Comparison of ENCODE assay signal across 8 cellular contexts in the genomic region with DNA sequence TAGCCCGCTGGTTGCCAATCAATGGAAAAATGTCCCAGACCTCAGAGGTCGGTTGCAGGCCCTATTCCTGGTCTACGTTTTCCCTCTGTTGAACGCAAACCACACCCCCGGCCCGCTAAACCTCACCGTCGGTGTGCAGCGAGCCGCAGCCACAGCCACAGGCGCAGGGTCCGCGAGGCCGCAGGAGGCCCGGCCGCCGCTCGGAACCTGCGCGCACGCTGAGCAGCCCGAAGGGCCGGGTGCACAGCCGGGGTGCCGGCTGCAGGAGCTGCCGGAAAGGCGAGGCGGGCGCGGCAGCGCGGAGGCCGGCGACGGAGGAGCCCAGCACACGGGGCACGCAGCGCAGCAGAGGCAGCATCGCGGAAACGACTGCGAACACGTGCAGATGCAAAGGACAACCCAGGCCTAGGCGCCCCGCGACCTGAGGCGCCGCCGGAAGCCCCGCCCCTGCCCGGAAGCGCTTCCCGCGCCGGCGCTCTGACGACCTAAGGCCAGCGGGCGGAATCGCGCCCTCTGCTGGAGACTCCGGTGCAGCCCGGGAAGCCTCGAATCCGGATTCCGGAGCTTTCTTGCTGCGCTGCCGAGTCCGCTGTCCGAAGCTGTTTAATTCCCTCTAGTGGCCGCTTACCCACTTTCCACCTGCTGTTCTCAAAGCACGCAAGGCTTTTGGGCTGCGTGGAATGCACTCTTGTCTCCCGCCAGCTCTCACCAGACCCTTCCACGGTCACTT. TPM values are rescaled to one million over a fixed set of nuclear protein-coding genes. Genes with fewer than 3 reads are reported as not detected.
DNase-seq lines count a peak whose midpoint lies in the region; ATAC-seq and TF ChIP-seq lines count a peak whose summit lies in the region.

A gene with protein sequence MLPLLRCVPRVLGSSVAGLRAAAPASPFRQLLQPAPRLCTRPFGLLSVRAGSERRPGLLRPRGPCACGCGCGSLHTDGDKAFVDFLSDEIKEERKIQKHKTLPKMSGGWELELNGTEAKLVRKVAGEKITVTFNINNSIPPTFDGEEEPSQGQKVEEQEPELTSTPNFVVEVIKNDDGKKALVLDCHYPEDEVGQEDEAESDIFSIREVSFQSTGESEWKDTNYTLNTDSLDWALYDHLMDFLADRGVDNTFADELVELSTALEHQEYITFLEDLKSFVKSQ (minus strand): TSS at position 440 of the 730 bp plus-strand sequence. CDS start 82 bp downstream, at position 358.

- CTCF ChIA-PET in AG04450 (lab: Charles Lee) (interaction anchor here (0.6 to 5.0 kb wide), 57 partner anchors 9 to 1478 kb away, joined by 3 to 70 read pairs (median 4); a partner anchor contains a TSS), mammary epithelial cell (lab: Charles Lee; ENCODE audit: low non-redundant PET) (interaction anchor here (0.5 to 1.0 kb wide), 7 partner anchors 16 to 242 kb away, joined by 3 to 13 read pairs (median 5); a partner anchor contains a TSS)

- dilution Hi-C loops in mammary epithelial cell (cut with HindIII; ENCODE audit: low sequenced_read_pairs) = loop anchor here (5.0 kb wide), 1 partner anchor 77 kb away; no protein-coding TSS in a partner anchor

- peak within 1 kb of the TSS; percentile 81 for H3K9ac ChIP-seq in mammary epithelial cell (ENCODE audit: insufficient read depth, low read length)

- H4K20me1 ChIP-seq in mammary epithelial cell (ENCODE audit: insufficient read depth, low read length) = no peaks in the 10 kb centered on the region

- 2% methylated on average over 27 of the region's 75 CpGs for whole genome bisulfite sequencing in mammary epithelial cell (ENCODE audit: low coverage, missing lambda C conversion rate)

- TF ChIP-seq CTCF in AG04450 (IDR thresholded peaks at IDR 0.05; ENCODE audit: low read depth, low read length) = peak; percentile 96
- peak; percentile 94 for TF ChIP-seq CTCF in WERI-Rb-1 (IDR thresholded peaks at IDR 0.05; ENCODE audit: low read depth, low read length)
- peak; percentile 86 to 98 for TF ChIP-seq CTCF in mammary epithelial cell (conservative IDR thresholded peaks at IDR 0.05 in 1 of 2, IDR thresholded peaks at IDR 0.05 in 1 of 2; ENCODE audit: extremely low read depth in 1 of 2, insufficient read depth in 1 of 2, low read depth in 1 of 2, low read length in 2 of 2)

- H3K36me3 ChIP-seq in WERI-Rb-1 (peaks cover 50% of the 10 kb centered on the region), mammary epithelial cell (ENCODE audit: insufficient read depth, low read length) (peaks cover 22% of the 10 kb centered on the region)

- ATAC-seq in GM18867 (IDR thresholded peaks at IDR 0.05; ENCODE audit: unreplicated experiment) (peak; percentile 84), HG03103 (IDR thresholded peaks at IDR 0.05; ENCODE audit: low read depth, unreplicated experiment) (peak; percentile 83)

- H3K4me3 ChIP-seq in AG04450 (ENCODE audit: low read depth, low read length) (peak within 1 kb of the TSS; percentile 88), WERI-Rb-1 (ENCODE audit: low read depth, low read length) (peak within 1 kb of the TSS; percentile 70), mammary epithelial cell (replicated peaks in 1 of 3; ENCODE audit: insufficient read depth in 1 of 3, low read depth in 2 of 3, low read length in 3 of 3) (peak within 1 kb of the TSS; percentile 72 to 95 (median 90))

- peaks cover 53% of the 10 kb centered on the region for H3K79me2 ChIP-seq in mammary epithelial cell (ENCODE audit: insufficient read depth, low read length)

- H3K4me2 ChIP-seq in mammary epithelial cell (ENCODE audit: insufficient read depth, low read depth, low read length) = peak within 1 kb of the TSS; percentile 89

- peak within 1 kb of the TSS; percentile 31 for H3K27ac ChIP-seq in AG04450 (ENCODE audit: low read depth, low read length)
- H3K27ac ChIP-seq in WERI-Rb-1 = peak within 1 kb of the TSS; percentile 76
- H3K27ac ChIP-seq in mammary epithelial cell (ENCODE audit: insufficient read depth, low read depth, low read length) = peak within 1 kb of the TSS; percentile 77

- in situ Hi-C loops in mammary epithelial cell (cut with MboI; ENCODE audit: low sequenced_read_pairs in 2 of 2) = no loop called here

- BruUV-seq in mammary epithelial cell (replicated peaks; lab: Mats Ljungman, UMichigan) = no TSS peak

- H3K9me3 ChIP-seq in AG04450 (ENCODE audit: control insufficient read depth, insufficient read depth, low read length) (no peaks in the 10 kb centered on the region), WERI-Rb-1 (ENCODE audit: severe bottlenecking) (no peaks in the 10 kb centered on the region), mammary epithelial cell (replicated peaks; ENCODE audit: insufficient read depth, low read length) (no peaks in the 10 kb centered on the region)

- H3K4me1 ChIP-seq in mammary epithelial cell (ENCODE audit: insufficient read depth, low read length) = peaks cover 13% of the 10 kb centered on the region

- intact Hi-C loops in mammary epithelial cell (cut with micrococcal nuclease) = loop anchor here (1.0 to 2.0 kb wide), 5 partner anchors 17 to 242 kb away; no protein-coding TSS in a partner anchor

- DNase-seq in AG04450 (ENCODE audit: low read depth, low spot score) (peak; percentile 87), NCI-H2227 (lab: John Stamatoyannopoulos, UW; ENCODE audit: unreplicated experiment) (peak; percentile 95), WERI-Rb-1 (peak; percentile 93), mammary epithelial cell (peak; percentile 88), iPS-NIHi7 (ENCODE audit: extremely low spot score) (peak; percentile 95), smooth muscle cell of the brain vasculature (ENCODE audit: low read depth, low spot score) (peak; percentile 76)

- POLR2A ChIA-PET in AG04450 (lab: Yijun Ruan, JAX) = interaction anchor here (0.6 to 1.3 kb wide), 6 partner anchors 10 to 158 kb away, joined by 3 to 10 read pairs (median 4); a partner anchor contains a TSS

- no peaks in the 10 kb centered on the region for H3K27me3 ChIP-seq in AG04450 (ENCODE audit: control insufficient read depth, insufficient read depth, low read length)
- no peaks in the 10 kb centered on the region for H3K27me3 ChIP-seq in WERI-Rb-1 (ENCODE audit: insufficient read depth, low read depth, severe bottlenecking)
- H3K27me3 ChIP-seq in mammary epithelial cell (ENCODE audit: insufficient read depth, low read length) = no peaks in the 10 kb centered on the region

- peak within 1 kb of the TSS; percentile 75 for H2AFZ ChIP-seq in mammary epithelial cell (ENCODE audit: low read depth, low read length)

RNA-seq across cellular contexts. Expression of the gene that starts here (rescaled TPM):
- polyA plus RNA-seq in AG04450 (2011; rRNA removed) (133 and 175 TPM in 2 replicates), mammary epithelial cell (275 TPM)
- 68.0 and 103 TPM in 2 replicates for polyA minus RNA-seq in AG04450 (2011; rRNA and poly(A)+ RNA removed)
- 100 to 1,000 TPM; 152 to 221 TPM for total RNA-seq in mammary epithelial cell
- 184 TPM for polyA minus RNA-seq in mammary epithelial cell

Comparison
In these comparisons a context has a peak if more than half of its experiments do, and no peak if none do; other contexts are left out.
1. Peak in every context shown above with its lines: DNase-seq, ATAC-seq, H3K4me3 ChIP-seq and H3K27ac ChIP-seq.